ENCODE assay signal across 14 cellular contexts in the genomic region with DNA sequence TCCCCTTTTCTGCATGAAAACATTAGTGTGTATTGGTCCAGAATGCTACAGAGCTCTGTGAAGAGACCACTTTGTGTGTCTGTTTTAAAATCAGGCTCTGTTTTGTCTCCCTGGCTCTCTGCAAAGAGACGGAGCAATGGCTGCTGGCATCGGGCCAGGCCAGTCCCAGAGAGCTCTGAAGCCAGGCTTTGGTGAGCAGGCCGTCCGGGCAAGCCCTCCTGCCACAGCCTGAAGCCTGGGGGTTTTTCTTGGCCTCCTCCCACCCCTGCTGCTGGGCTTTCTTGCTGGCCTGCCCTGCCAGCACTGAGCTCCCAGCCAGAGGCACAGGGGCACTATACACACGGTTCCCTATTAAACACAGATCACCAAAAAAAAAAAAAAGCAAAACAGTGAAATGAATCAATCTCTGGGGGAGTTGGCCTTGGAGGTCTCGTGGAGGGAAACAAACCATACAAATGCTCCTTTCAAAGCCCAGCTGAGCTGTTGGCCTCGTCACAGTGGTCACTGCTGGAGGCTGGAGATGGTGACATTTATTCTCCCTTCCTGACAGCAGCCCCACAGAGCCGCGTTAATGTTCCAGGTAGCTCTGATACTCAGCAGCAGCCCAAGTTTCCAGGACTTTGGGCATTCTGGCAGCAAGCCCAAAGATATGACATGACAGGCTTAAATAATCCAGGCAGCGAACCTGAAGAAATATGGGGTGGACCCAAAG.
DNase-seq lines count a peak whose midpoint lies in the region; ATAC-seq lines count a peak whose summit lies in the region.
"Had no signal": no experiment of that assay in that cellular context is flagged by ENCODE, and none has a peak within 500 bp of the region (broad histone marks: within the 10 kb centered on the region; RNA-seq: fewer than 3 reads in every experiment).

No MANE protein-coding gene starts in this region.

- H3K4me3 ChIP-seq in stomach smooth muscle (ENCODE audit: low read length in 2 of 2) = peak overlapping the region in 1 of 2 donors; percentile 29
- H3K4me3 ChIP-seq: right lobe of liver had no signal

- no peak overlapping the region for H3K9ac ChIP-seq in stomach smooth muscle (ENCODE audit: low read length in 2 of 2)

- H3K4me1 ChIP-seq in stomach smooth muscle (ENCODE audit: control insufficient read depth, insufficient read depth, low read length) = peaks cover 20% of the 10 kb centered on the region
- H3K4me1 ChIP-seq: right lobe of liver had no signal

- no peaks in the 10 kb centered on the region for H3K27me3 ChIP-seq in stomach smooth muscle (ENCODE audit: control insufficient read depth in 1 of 2, insufficient read depth in 2 of 2, low read length in 2 of 2)
- H3K27me3 ChIP-seq: right lobe of liver had no signal

- no peaks in the 10 kb centered on the region for H3K9me3 ChIP-seq in stomach smooth muscle (ENCODE audit: control insufficient read depth in 2 of 2, low read length in 2 of 2)
- H3K9me3 ChIP-seq: right lobe of liver had no signal

- DNase-seq in DMS79 treated with DMSO at 0.1 percent for 48 hours (lab: John Stamatoyannopoulos, UW) (peak; percentile 2), DMS79 (lab: John Stamatoyannopoulos, UW) (no peak), caudate nucleus (lab: John Stamatoyannopoulos, UW) (peak in 51 of 61 donors; percentile 15 to 86 (median 50)), kidney tubule cell (ENCODE audit: low spot score) (peak; percentile 13), NOMO-1 treated with DMSO at 0.1 percent for 48 hours (lab: John Stamatoyannopoulos, UW; ENCODE audit: unreplicated experiment) (no peak), NCI-H1417 treated with DMSO at 0.1 percent for 48 hours (lab: John Stamatoyannopoulos, UW) (no peak)
- DNase-seq: 8988T; effector memory CD8-positive, alpha-beta T cell; GDM1; immature natural killer cell had no signal

- H3K36me3 ChIP-seq in stomach smooth muscle (ENCODE audit: control insufficient read depth in 2 of 2, insufficient read depth in 2 of 2, low read length in 2 of 2) = no peaks in the 10 kb centered on the region
- H3K36me3 ChIP-seq: right lobe of liver had no signal

- no peak for ATAC-seq in GM19351 (IDR thresholded peaks at IDR 0.05; ENCODE audit: unreplicated experiment)
- ATAC-seq: effector memory CD8-positive, alpha-beta T cell; Panc1; right lobe of liver had no signal

- H3K27ac ChIP-seq in caudate nucleus (ENCODE audit: low read depth, low read length) = no peak overlapping the region
- H3K27ac ChIP-seq in stomach smooth muscle (ENCODE audit: low read length) = peak overlapping the region; percentile 71
- H3K27ac ChIP-seq: right lobe of liver had no signal

Comparison
In these comparisons a context has a peak if more than half of its experiments do, and no peak if none do; other contexts are left out.
1. DNase-seq: peak in DMS79 treated with DMSO at 0.1 percent for 48 hours (single experiment), caudate nucleus (51 of 61) and kidney tubule cell (single experiment); none in DMS79 (single experiment), NOMO-1 treated with DMSO at 0.1 percent for 48 hours (single experiment) and NCI-H1417 treated with DMSO at 0.1 percent for 48 hours (single experiment).